Comparison of ENCODE assay signal across 28 cellular contexts in the genomic region with DNA sequence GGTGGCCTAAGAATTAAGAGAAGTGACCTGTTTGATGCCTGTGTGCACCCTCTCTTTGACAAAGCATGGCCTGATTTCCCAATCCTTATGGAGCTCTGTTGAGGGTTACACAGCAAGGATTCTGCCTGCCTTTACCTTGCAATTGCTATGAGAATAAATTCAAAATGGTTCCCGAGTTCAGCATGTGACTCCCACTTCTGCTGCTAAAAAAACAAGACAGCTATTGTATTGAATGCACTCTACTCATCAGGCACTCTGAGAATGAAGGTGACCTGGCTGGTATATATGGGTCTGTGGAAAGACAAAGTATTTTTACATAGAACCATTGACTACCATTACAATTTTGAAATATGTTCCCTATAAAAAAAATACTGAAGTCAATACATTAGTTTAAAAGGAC.
"Had no signal": no experiment of that assay in that cellular context is flagged by ENCODE, and none has a peak within 500 bp of the region (broad histone marks: within the 10 kb centered on the region; RNA-seq: fewer than 3 reads in every experiment).

No MANE protein-coding gene starts in this region.

- H3K36me3 ChIP-seq: breast epithelium, cardiac muscle cell, colonic mucosa, esophagus squamous epithelium had no signal

- H3K4me3 ChIP-seq: ascending aorta, breast epithelium, cardiac muscle cell, colonic mucosa, esophagus squamous epithelium had no signal

- H3K27ac ChIP-seq: ascending aorta, breast epithelium, cardiac muscle cell, colonic mucosa, epithelial cell of prostate, esophagus squamous epithelium, VCaP had no signal

- H3K27ac Mint-ChIP-seq: activated CD4-positive, alpha-beta memory T cell treated with anti-CD3 and anti-CD28 coated beads, Interleukin-2, amount 10 ng/mL, durations not matched to agents 7 days and 5 days; activated CD4-positive, alpha-beta T cell treated with anti-CD3 and anti-CD28 coated beads, Interleukin-2, amount 10 ng/mL, durations not matched to agents 7 days and 5 days; activated naive CD4-positive, alpha-beta T cell treated with anti-CD3 and anti-CD28 coated beads, Interleukin-2, amount 10 ng/mL, durations not matched to agents 7 days and 5 days; activated naive CD4-positive, alpha-beta T cell treated with anti-CD3 and anti-CD28 coated beads, Interleukin-2, amount 50 U/mL, for 72 hours; activated naive CD8-positive, alpha-beta T cell treated with anti-CD3 and anti-CD28 coated beads, Interleukin-2, amount 10 ng/mL, durations not matched to agents 7 days and 5 days; activated T-cell treated with anti-CD3 and anti-CD28 coated beads, Interleukin-2, amount 50 U/mL, for 24 hours; brain; WTC11 had no signal

- ATAC-seq: activated naive CD4-positive, alpha-beta T cell treated with anti-CD3 and anti-CD28 coated beads, Interleukin-2, amount 50 U/mL, for 72 hours; WTC11 had no signal

- H3K9me3 Mint-ChIP-seq: activated CD4-positive, alpha-beta memory T cell treated with anti-CD3 and anti-CD28 coated beads, Interleukin-2, amount 10 ng/mL, durations not matched to agents 7 days and 5 days; activated naive CD4-positive, alpha-beta T cell treated with anti-CD3 and anti-CD28 coated beads, Interleukin-2, amount 10 ng/mL, durations not matched to agents 7 days and 5 days; activated naive CD4-positive, alpha-beta T cell treated with anti-CD3 and anti-CD28 coated beads, Interleukin-2, amount 50 U/mL, for 72 hours; activated naive CD8-positive, alpha-beta T cell treated with anti-CD3 and anti-CD28 coated beads, Interleukin-2, amount 10 ng/mL, durations not matched to agents 7 days and 5 days; activated T-cell treated with anti-CD3 and anti-CD28 coated beads, Interleukin-2, amount 50 U/mL, for 24 hours; activated T-cell treated with anti-CD3 and anti-CD28 coated beads, Interleukin-2, amount 50 U/mL, for 72 hours; brain; WTC11 had no signal

- H3K27me3 ChIP-seq: ascending aorta, breast epithelium, cardiac muscle cell, colonic mucosa, esophagus squamous epithelium had no signal

- DNase-seq: activated CD4-positive, alpha-beta memory T cell treated with anti-CD3 and anti-CD28 coated beads, Interleukin-2, amount 10 ng/mL, durations not matched to agents 7 days and 5 days; activated CD4-positive, alpha-beta T cell treated with anti-CD3 and anti-CD28 coated beads for 1 hour; activated CD4-positive, alpha-beta T cell treated with anti-CD3 and anti-CD28 coated beads for 4 hours; activated CD4-positive, alpha-beta T cell treated with anti-CD3 and anti-CD28 coated beads, Interleukin-2, amount 10 ng/mL, durations not matched to agents 7 days and 5 days; activated CD4-positive, alpha-beta T cell treated with anti-CD3 and anti-CD28 coated beads, Interleukin-2, amount 50 U/mL, for 4 hours; activated CD8-positive, alpha-beta memory T cell treated with anti-CD3 and anti-CD28 coated beads, Interleukin-2, amount 50 U/mL, for 48 hours; activated gamma-delta T cell; activated naive CD4-positive, alpha-beta T cell; activated naive CD4-positive, alpha-beta T cell treated with anti-CD3 and anti-CD28 coated beads, Interleukin-2, amount 10 ng/mL, durations not matched to agents 7 days and 5 days; activated naive CD8-positive, alpha-beta T cell treated with anti-CD3 and anti-CD28 coated beads, Interleukin-2, amount 10 ng/mL, durations not matched to agents 7 days and 5 days; activated T-cell treated with anti-CD3 and anti-CD28 coated beads for 4 hours; activated T-cell treated with anti-CD3 and anti-CD28 coated beads, Interleukin-2, amount 50 U/mL, for 24 hours; activated T-cell treated with anti-CD3 and anti-CD28 coated beads, Interleukin-2, amount 50 U/mL, for 72 hours; central memory CD4-positive, alpha-beta T cell; cerebellar nuclear complex; colonic mucosa; effector CD8-positive, alpha-beta T cell; esophagus squamous epithelium; head of caudate nucleus; T-helper 2 cell had no signal

- H3K4me1 Mint-ChIP-seq: WTC11 had no signal

- H3K4me1 ChIP-seq: ascending aorta, breast epithelium, colonic mucosa, esophagus squamous epithelium had no signal

- H3K9me3 ChIP-seq: ascending aorta, breast epithelium, colonic mucosa, esophagus squamous epithelium had no signal

- H3K36me3 Mint-ChIP-seq: WTC11 had no signal

- H3K4me3 Mint-ChIP-seq: activated CD4-positive, alpha-beta memory T cell treated with anti-CD3 and anti-CD28 coated beads, Interleukin-2, amount 10 ng/mL, durations not matched to agents 7 days and 5 days; activated CD4-positive, alpha-beta T cell treated with anti-CD3 and anti-CD28 coated beads, Interleukin-2, amount 10 ng/mL, durations not matched to agents 7 days and 5 days; activated naive CD4-positive, alpha-beta T cell treated with anti-CD3 and anti-CD28 coated beads, Interleukin-2, amount 10 ng/mL, durations not matched to agents 7 days and 5 days; activated naive CD8-positive, alpha-beta T cell treated with anti-CD3 and anti-CD28 coated beads, Interleukin-2, amount 10 ng/mL, durations not matched to agents 7 days and 5 days; activated T-cell treated with anti-CD3 and anti-CD28 coated beads, Interleukin-2, amount 50 U/mL, for 24 hours; activated T-cell treated with anti-CD3 and anti-CD28 coated beads, Interleukin-2, amount 50 U/mL, for 72 hours; brain; WTC11 had no signal
